Comparison of ENCODE assay signal across 30 cellular contexts in genomic region chr2:241132549-241133435, GRCh38. TPM values are rescaled to one million over a fixed set of nuclear protein-coding genes. Genes with fewer than 3 reads are reported as not detected.
DNase-seq lines count a peak whose midpoint lies in the region; ATAC-seq, FAIRE-seq and TF ChIP-seq lines count a peak whose summit lies in the region.
"Had no signal": no experiment of that assay in that cellular context is flagged by ENCODE, and none has a peak within 500 bp of the region (broad histone marks: within the 10 kb centered on the region; RNA-seq: fewer than 3 reads in every experiment).

No MANE protein-coding gene starts in this region.

- peaks cover 20% of the 10 kb centered on the region for H3K4me1 Mint-ChIP-seq in T-helper 1 cell treated with Interleukin-12 subunit alpha and Interleukin-12 subunit beta and Interleukin-4 antibody, amounts not matched to agents 30 μg/mL and 1 μg/mL, for 36 hours (ENCODE audit: low read depth)
- H3K4me1 Mint-ChIP-seq in stimulated activated memory B cell treated with anti-CD40 and anti-IgM and Interleukin-4, amounts not matched to agents 10 μg/mL and 1 μg/mL and 100 μg/mL, for 72 hours: peaks cover 45% of the 10 kb centered on the region

- no peak for TF ChIP-seq EP300 in esophagus muscularis mucosa (IDR thresholded peaks at IDR 0.05)

- DNase-seq in T-helper 1 cell (no peak), kidney (peak; percentile 48), right lobe of liver (no peak), esophagus muscularis mucosa (ENCODE audit: extremely low spot score) (no peak)
- DNase-seq: activated CD4-positive, alpha-beta T cell treated with anti-CD3 and anti-CD28 coated beads for 4 hours; activated naive CD4-positive, alpha-beta T cell treated with Interleukin-2 at 50 U/mL for 16 hours; activated T-cell treated with anti-CD3 and anti-CD28 coated beads, Interleukin-2, amount 50 U/mL, for 1 hour; CD4-positive, alpha-beta T cell; HCEC 1CT; Karpas-422; NCI-H146; NCI-H2107; NCI-H446 treated with DMSO at 0.1 percent for 48 hours; NCI-H82; stimulated activated naive CD8-positive, alpha-beta T cell treated with anti-CD3 and anti-CD28 coated beads, Interleukin-15, Interleukin-2, amounts not matched to agents 100 U/mL and 50 U/mL, for 24 hours; testis had no signal

- peaks cover 46% of the 10 kb centered on the region for H3K36me3 Mint-ChIP-seq in T-helper 1 cell treated with Interleukin-12 subunit alpha and Interleukin-12 subunit beta and Interleukin-4 antibody, amounts not matched to agents 30 μg/mL and 1 μg/mL, for 36 hours (ENCODE audit: low read depth)
- H3K36me3 Mint-ChIP-seq in stimulated activated memory B cell treated with anti-CD40 and anti-IgM and Interleukin-4, amounts not matched to agents 10 μg/mL and 1 μg/mL and 100 μg/mL, for 72 hours: peaks cover 83% of the 10 kb centered on the region

- H3K9me3 ChIP-seq in OCI-LY3 (ENCODE audit: insufficient read depth, low read length): peaks cover 9% of the 10 kb centered on the region; the same call in 1 of the 2 replicates
- H3K9me3 ChIP-seq in kidney (ENCODE audit: control insufficient read depth in 1 of 2, low read length in 2 of 2): no peaks in the 10 kb centered on the region
- H3K9me3 ChIP-seq in right lobe of liver: no peaks in the 10 kb centered on the region
- no peaks in the 10 kb centered on the region for H3K9me3 ChIP-seq in esophagus muscularis mucosa
- H3K9me3 ChIP-seq: testis, vagina had no signal

- intact Hi-C loops in kidney (cut with DNase I): no loop called here
- intact Hi-C loops in right lobe of liver (cut with DNase I): no loop called here
- intact Hi-C loops in esophagus muscularis mucosa (cut with DNase I): no loop called here

- no peaks in the 10 kb centered on the region for H3K27me3 ChIP-seq in OCI-LY3 (ENCODE audit: low read depth, low read length)
- no peaks in the 10 kb centered on the region for H3K27me3 ChIP-seq in right lobe of liver
- H3K27me3 ChIP-seq in esophagus muscularis mucosa: no peaks in the 10 kb centered on the region
- H3K27me3 ChIP-seq: testis, vagina had no signal

- H2AFZ ChIP-seq in OCI-LY3 (ENCODE audit: low read depth, low read length): no peak overlapping the region

- H3K9ac ChIP-seq in OCI-LY3 (ENCODE audit: low read length) (peak overlapping the region; percentile 76), kidney (ENCODE audit: low read length in 2 of 2) (no peak overlapping the region)

- H3K4me3 ChIP-seq in OCI-LY3 (ENCODE audit: low read length) (no peak overlapping the region), kidney (ENCODE audit: low read length in 2 of 2) (no peak overlapping the region), right lobe of liver (no peak overlapping the region), esophagus muscularis mucosa (no peak overlapping the region)
- H3K4me3 ChIP-seq: testis, vagina had no signal

- H4K20me1 ChIP-seq in OCI-LY3 (ENCODE audit: insufficient read depth, low read length): no peaks in the 10 kb centered on the region

- peaks cover 55% of the 10 kb centered on the region for H3K4me1 ChIP-seq in OCI-LY3 (ENCODE audit: low read length)
- peaks cover 0 to 4% of the 10 kb centered on the region in 2 donors for H3K4me1 ChIP-seq in kidney (ENCODE audit: control insufficient read depth in 1 of 2, insufficient read depth in 1 of 2, low read depth in 1 of 2, low read length in 2 of 2)
- peaks cover 0 to 4% (median 0%) of the 10 kb centered on the region in 4 donors for H3K4me1 ChIP-seq in right lobe of liver
- H3K4me1 ChIP-seq in esophagus muscularis mucosa: no peaks in the 10 kb centered on the region
- H3K4me1 ChIP-seq: vagina had no signal

- peak overlapping the region; percentile 6 for H3K27ac Mint-ChIP-seq in T-helper 1 cell treated with Interleukin-12 subunit alpha and Interleukin-12 subunit beta and Interleukin-4 antibody, amounts not matched to agents 30 μg/mL and 1 μg/mL, for 36 hours
- peak overlapping the region; percentile 62 for H3K27ac Mint-ChIP-seq in stimulated activated memory B cell treated with anti-CD40 and anti-IgM and Interleukin-4, amounts not matched to agents 10 μg/mL and 1 μg/mL and 100 μg/mL, for 72 hours
- H3K27ac Mint-ChIP-seq: CD4-positive, alpha-beta T cell; dendritic cell treated with granulocyte-macrophage colony-stimulating factor and Interleukin-4, amounts not matched to agents 40 ng/mL and 50 ng/mL, for 4 days; progenitor cell of endocrine pancreas had no signal

- H3K27me3 Mint-ChIP-seq in T-helper 1 cell treated with Interleukin-12 subunit alpha and Interleukin-12 subunit beta and Interleukin-4 antibody, amounts not matched to agents 30 μg/mL and 1 μg/mL, for 36 hours (ENCODE audit: low read depth): no peaks in the 10 kb centered on the region
- H3K27me3 Mint-ChIP-seq in stimulated activated memory B cell treated with anti-CD40 and anti-IgM and Interleukin-4, amounts not matched to agents 10 μg/mL and 1 μg/mL and 100 μg/mL, for 72 hours: no peaks in the 10 kb centered on the region
- H3K27me3 Mint-ChIP-seq: CD4-positive, alpha-beta T cell; dendritic cell treated with granulocyte-macrophage colony-stimulating factor and Interleukin-4, amounts not matched to agents 40 ng/mL and 50 ng/mL, for 4 days; progenitor cell of endocrine pancreas had no signal

- H3K9me3 Mint-ChIP-seq in T-helper 1 cell treated with Interleukin-12 subunit alpha and Interleukin-12 subunit beta and Interleukin-4 antibody, amounts not matched to agents 30 μg/mL and 1 μg/mL, for 36 hours: no peaks in the 10 kb centered on the region
- peaks cover 4% of the 10 kb centered on the region for H3K9me3 Mint-ChIP-seq in stimulated activated memory B cell treated with anti-CD40 and anti-IgM and Interleukin-4, amounts not matched to agents 10 μg/mL and 1 μg/mL and 100 μg/mL, for 72 hours
- H3K9me3 Mint-ChIP-seq: CD4-positive, alpha-beta T cell; dendritic cell treated with granulocyte-macrophage colony-stimulating factor and Interleukin-4, amounts not matched to agents 40 ng/mL and 50 ng/mL, for 4 days had no signal

- peak overlapping the region; percentile 48 for H3K4me2 ChIP-seq in OCI-LY3 (ENCODE audit: low read length)

- no peak for TF ChIP-seq CTCF in OCI-LY3 (IDR thresholded peaks at IDR 0.05; ENCODE audit: low read depth, low read length)
- no peak for TF ChIP-seq CTCF in kidney (IDR thresholded peaks at IDR 0.05; ENCODE audit: borderline replicate concordance, extremely low read depth, insufficient read depth)
- TF ChIP-seq CTCF in right lobe of liver (IDR thresholded peaks at IDR 0.05): no peak
- no peak for TF ChIP-seq CTCF in esophagus muscularis mucosa (IDR thresholded peaks at IDR 0.05)

- H3K79me2 ChIP-seq in OCI-LY3 (ENCODE audit: low read length): peaks cover 42% of the 10 kb centered on the region

- FAIRE-seq in kidney (lab: Jason Lieb, UNC): no peak
- FAIRE-seq: frontal cortex, GM19239 had no signal

- H3K4me3 Mint-ChIP-seq in T-helper 1 cell treated with Interleukin-12 subunit alpha and Interleukin-12 subunit beta and Interleukin-4 antibody, amounts not matched to agents 30 μg/mL and 1 μg/mL, for 36 hours: no peak overlapping the region
- no peak overlapping the region for H3K4me3 Mint-ChIP-seq in stimulated activated memory B cell treated with anti-CD40 and anti-IgM and Interleukin-4, amounts not matched to agents 10 μg/mL and 1 μg/mL and 100 μg/mL, for 72 hours
- H3K4me3 Mint-ChIP-seq: CD4-positive, alpha-beta T cell; dendritic cell treated with granulocyte-macrophage colony-stimulating factor and Interleukin-4, amounts not matched to agents 40 ng/mL and 50 ng/mL, for 4 days had no signal

- peak; percentile 69 for ATAC-seq in stimulated activated memory B cell treated with anti-CD40 and anti-IgM and Interleukin-4, amounts not matched to agents 10 μg/mL and 1 μg/mL and 100 μg/mL, for 72 hours
- ATAC-seq in right lobe of liver: no peak
- ATAC-seq in GM19455 (IDR thresholded peaks at IDR 0.05; ENCODE audit: unreplicated experiment): no peak
- ATAC-seq: Right ventricle myocardium inferior; SK-N-SH treated with all-trans-retinoic acid at 6 μM for 48 hours; stimulated activated naive CD8-positive, alpha-beta T cell treated with anti-CD3 and anti-CD28 coated beads, Interleukin-15, Interleukin-2, amounts not matched to agents 100 U/mL and 50 U/mL, for 24 hours had no signal

- TF ChIP-seq POLR2A in right lobe of liver (IDR thresholded peaks at IDR 0.05): no peak
- TF ChIP-seq POLR2A in esophagus muscularis mucosa (IDR thresholded peaks at IDR 0.05; ENCODE audit: low read depth): no peak

- WGBS in right lobe of liver (ENCODE audit: insufficient coverage, low coverage, low lambda C conversion rate, missing lambda C conversion rate): 92% methylated on average over 8 of the region's 14 CpGs
- WGBS in esophagus muscularis mucosa: 84% methylated on average over 14 of the region's 14 CpGs

- peaks cover 63% of the 10 kb centered on the region for H3K36me3 ChIP-seq in OCI-LY3 (replicated peaks; ENCODE audit: low read depth, low read length)
- no peaks in the 10 kb centered on the region for H3K36me3 ChIP-seq in kidney (ENCODE audit: control insufficient read depth in 1 of 2, insufficient read depth in 2 of 2, low read length in 2 of 2)
- no peaks in the 10 kb centered on the region for H3K36me3 ChIP-seq in right lobe of liver
- peaks cover 0 to 16% (median 5%) of the 10 kb centered on the region in 4 donors for H3K36me3 ChIP-seq in esophagus muscularis mucosa
- H3K36me3 ChIP-seq: vagina had no signal

- peak overlapping the region; percentile 97 for H3K27ac ChIP-seq in OCI-LY3 (ENCODE audit: low read length)
- H3K27ac ChIP-seq in kidney (ENCODE audit: low read depth in 2 of 2, low read length in 2 of 2): no peak overlapping the region
- no peak overlapping the region for H3K27ac ChIP-seq in right lobe of liver
- H3K27ac ChIP-seq in esophagus muscularis mucosa (replicated peaks in 1 of 4): no peak overlapping the region
- H3K27ac ChIP-seq: 22Rv1, HL-60, testis, vagina had no signal

RNA-seq across cellular contexts. Expression of gene PASK, which starts 16.5 kb away (rescaled TPM):
- 26.0 TPM for total RNA-seq in kidney
- polyA plus RNA-seq in kidney (ENCODE audit: insufficient read depth, low read depth, low replicate concordance): 3.1 TPM
- 1 to 10 TPM; 2.0 to 4.2 (median 3.4) TPM for total RNA-seq in right lobe of liver
- 1 to 10 TPM; 1.5 to 3.3 (median 2.2) TPM for total RNA-seq in esophagus muscularis mucosa

RNA-seq across cellular contexts. Expression of gene PPP1R7, which starts 17.5 kb away (rescaled TPM):
- total RNA-seq in kidney (64.6 TPM), right lobe of liver (10 to 100 TPM; 27.8 to 35.7 (median 29.5) TPM), esophagus muscularis mucosa (10 to 100 TPM; 69.1 to 87.2 (median 73.7) TPM)
- 94.9 TPM for polyA plus RNA-seq in kidney (ENCODE audit: insufficient read depth, low read depth, low replicate concordance)

RNA-seq across cellular contexts. Expression of gene MTERF4, which starts 30.7 kb away (rescaled TPM):
- total RNA-seq in kidney: 41.5 TPM
- 24.3 TPM for polyA plus RNA-seq in kidney (ENCODE audit: insufficient read depth, low read depth, low replicate concordance)
- 10 to 100 TPM; 12.1 to 26.3 (median 17.0) TPM for total RNA-seq in right lobe of liver
- 10 to 100 TPM; 19.5 to 26.6 (median 24.5) TPM for total RNA-seq in esophagus muscularis mucosa

RNA-seq across cellular contexts. Expression of gene ANO7, which starts 55.7 kb away (rescaled TPM):
- total RNA-seq in kidney: 1.9 TPM
- 1.1 TPM for polyA plus RNA-seq in kidney (ENCODE audit: insufficient read depth, low read depth, low replicate concordance)
- 1 to 10 TPM in 3 of 6 experiments, under 1 TPM in 3; 0.61 to 2.4 (median 0.97) TPM for total RNA-seq in right lobe of liver
- 1 to 10 TPM in 1 of 4 donors, under 1 TPM in 2, not detected in 1; 0.32 to 1.3 (median 0.42) TPM for total RNA-seq in esophagus muscularis mucosa
- polyA plus RNA-seq: neural cell had no signal
